12 cellular contexts compared by ENCODE assay signal in the genomic region with DNA sequence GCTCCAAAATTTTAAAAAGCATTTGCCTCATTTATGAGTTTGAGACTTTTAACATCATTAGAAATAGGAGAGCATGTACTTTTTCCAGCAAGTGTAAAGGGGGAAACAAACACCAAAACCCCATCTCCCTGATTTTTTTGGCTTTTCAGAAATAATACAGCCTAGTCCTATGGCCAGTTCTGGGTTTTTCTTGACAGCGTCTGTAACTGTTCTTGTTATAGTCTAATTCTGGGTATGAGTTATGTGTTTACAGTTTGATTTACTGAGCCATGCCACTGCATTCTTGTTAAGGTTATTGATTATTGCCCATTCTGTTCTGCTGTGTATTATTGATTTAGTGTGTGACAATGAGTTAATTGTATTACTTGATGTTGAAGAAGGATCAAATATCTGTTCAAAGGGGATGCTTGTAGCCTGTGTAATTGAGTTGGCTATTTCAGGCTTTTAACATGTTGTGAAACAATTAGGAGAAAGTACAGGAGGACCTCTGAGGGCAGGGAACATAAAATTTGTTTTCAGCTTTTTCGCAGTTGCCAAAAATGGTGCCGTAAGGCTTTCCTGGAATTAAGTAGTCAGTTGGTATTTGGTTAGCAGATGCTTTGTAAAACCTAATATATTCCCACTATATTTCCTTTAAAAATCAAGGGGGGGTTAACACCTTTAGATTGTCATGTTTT. TPM values are rescaled to one million over a fixed set of nuclear protein-coding genes. Genes with fewer than 3 reads are reported as not detected.
DNase-seq lines count a peak whose midpoint lies in the region; ATAC-seq lines count a peak whose summit lies in the region.
"Had no signal": no experiment of that assay in that cellular context is flagged by ENCODE, and none has a peak within 500 bp of the region (broad histone marks: within the 10 kb centered on the region; RNA-seq: fewer than 3 reads in every experiment).

No MANE protein-coding gene starts in this region.

- peak overlapping the region in 1 of 5 donors; percentile 46 for H3K9ac ChIP-seq in subcutaneous abdominal adipose tissue (ENCODE audit: low read length in 5 of 5)

- H3K9me3 Mint-ChIP-seq in T-helper 1 cell treated with Interleukin-12 subunit alpha and Interleukin-12 subunit beta and Interleukin-4 antibody, amounts not matched to agents 30 μg/mL and 1 μg/mL, for 36 hours: no peaks in the 10 kb centered on the region
- H3K9me3 Mint-ChIP-seq in activated T-helper 2 cell treated with anti-CD3 and anti-CD28 coated beads, Interferon-gamma antibody, Interleukin-2, Interleukin-4, amounts not matched to agents 10 μg/mL and 5 μg/mL and 100 μg/mL, durations not matched to agents 14 hours and 24 hours and 36 hours: no peaks in the 10 kb centered on the region
- no peaks in the 10 kb centered on the region for H3K9me3 Mint-ChIP-seq in immature natural killer cell

- H3K4me1 Mint-ChIP-seq in T-helper 1 cell treated with Interleukin-12 subunit alpha and Interleukin-12 subunit beta and Interleukin-4 antibody, amounts not matched to agents 30 μg/mL and 1 μg/mL, for 36 hours (ENCODE audit: low read depth): peaks cover 45% of the 10 kb centered on the region
- H3K4me1 Mint-ChIP-seq in activated T-helper 2 cell treated with anti-CD3 and anti-CD28 coated beads, Interferon-gamma antibody, Interleukin-2, Interleukin-4, amounts not matched to agents 10 μg/mL and 5 μg/mL and 100 μg/mL, durations not matched to agents 14 hours and 24 hours and 36 hours (ENCODE audit: low read depth): peaks cover 45% of the 10 kb centered on the region
- peaks cover 71 to 87% of the 10 kb centered on the region in 2 donors for H3K4me1 Mint-ChIP-seq in immature natural killer cell

- ATAC-seq in GM18858 (IDR thresholded peaks at IDR 0.05; ENCODE audit: unreplicated experiment): no peak

- H3K9me3 ChIP-seq in subcutaneous abdominal adipose tissue (ENCODE audit: control insufficient read depth in 5 of 5, low read length in 5 of 5): no peaks in the 10 kb centered on the region
- H3K9me3 ChIP-seq: A549 had no signal

- peaks cover 0 to 30% (median 29%) of the 10 kb centered on the region in 5 donors for H3K4me1 ChIP-seq in subcutaneous abdominal adipose tissue (ENCODE audit: control insufficient read depth in 5 of 5, insufficient read depth in 5 of 5, low read length in 5 of 5)

- DNase-seq in T-helper 1 cell (no peak), immature natural killer cell (no peak), SHP77 treated with DMSO at 0.1 percent for 48 hours (lab: John Stamatoyannopoulos, UW) (no peak)
- no peak for DNase-seq in activated T-helper 2 cell treated with anti-CD3 and anti-CD28 coated beads, Interferon-gamma antibody, Interleukin-2, Interleukin-4, amounts not matched to agents 10 μg/mL and 5 μg/mL and 100 μg/mL, durations not matched to agents 14 hours and 24 hours and 36 hours (ENCODE audit: low spot score)
- no peak for DNase-seq in stimulated activated CD4-positive, alpha-beta T cell treated with anti-CD3 and anti-CD28 coated beads, Interleukin-2, amount 100 ng/mL, for 24 hours
- DNase-seq: KBM-7; NCI-H510A; stimulated activated CD4-positive, alpha-beta T cell treated with anti-CD3 and anti-CD28 coated beads, Interleukin-12 subunit alpha, Interleukin-12 subunit beta, amount 100 ng/mL, for 4 hours had no signal

- H3K36me3 ChIP-seq in subcutaneous abdominal adipose tissue (ENCODE audit: control insufficient read depth in 5 of 5, insufficient read depth in 5 of 5, low read length in 5 of 5): no peaks in the 10 kb centered on the region

- H3K27ac Mint-ChIP-seq in T-helper 1 cell treated with Interleukin-12 subunit alpha and Interleukin-12 subunit beta and Interleukin-4 antibody, amounts not matched to agents 30 μg/mL and 1 μg/mL, for 36 hours: peak overlapping the region; percentile 4
- H3K27ac Mint-ChIP-seq in activated T-helper 2 cell treated with anti-CD3 and anti-CD28 coated beads, Interferon-gamma antibody, Interleukin-2, Interleukin-4, amounts not matched to agents 10 μg/mL and 5 μg/mL and 100 μg/mL, durations not matched to agents 14 hours and 24 hours and 36 hours: peak overlapping the region; percentile 19
- H3K27ac Mint-ChIP-seq in immature natural killer cell: peak overlapping the region; percentile 9 to 81 (median 72)

- H3K4me3 Mint-ChIP-seq in T-helper 1 cell treated with Interleukin-12 subunit alpha and Interleukin-12 subunit beta and Interleukin-4 antibody, amounts not matched to agents 30 μg/mL and 1 μg/mL, for 36 hours: no peak overlapping the region
- H3K4me3 Mint-ChIP-seq in activated T-helper 2 cell treated with anti-CD3 and anti-CD28 coated beads, Interferon-gamma antibody, Interleukin-2, Interleukin-4, amounts not matched to agents 10 μg/mL and 5 μg/mL and 100 μg/mL, durations not matched to agents 14 hours and 24 hours and 36 hours (ENCODE audit: low read depth): no peak overlapping the region
- H3K4me3 Mint-ChIP-seq in immature natural killer cell: peak overlapping the region; percentile 10 to 41 (median 23)

- H3K27me3 Mint-ChIP-seq in T-helper 1 cell treated with Interleukin-12 subunit alpha and Interleukin-12 subunit beta and Interleukin-4 antibody, amounts not matched to agents 30 μg/mL and 1 μg/mL, for 36 hours (ENCODE audit: low read depth): no peaks in the 10 kb centered on the region
- no peaks in the 10 kb centered on the region for H3K27me3 Mint-ChIP-seq in activated T-helper 2 cell treated with anti-CD3 and anti-CD28 coated beads, Interferon-gamma antibody, Interleukin-2, Interleukin-4, amounts not matched to agents 10 μg/mL and 5 μg/mL and 100 μg/mL, durations not matched to agents 14 hours and 24 hours and 36 hours (ENCODE audit: low read depth)
- H3K27me3 Mint-ChIP-seq in immature natural killer cell (ENCODE audit: low read depth in 3 of 3): peaks cover 3 to 5% (median 5%) of the 10 kb centered on the region in 3 donors

- H3K27me3 ChIP-seq in subcutaneous abdominal adipose tissue (ENCODE audit: control insufficient read depth in 5 of 5, insufficient read depth in 4 of 5, low read length in 5 of 5): no peaks in the 10 kb centered on the region

- peaks cover 16% of the 10 kb centered on the region for H3K36me3 Mint-ChIP-seq in T-helper 1 cell treated with Interleukin-12 subunit alpha and Interleukin-12 subunit beta and Interleukin-4 antibody, amounts not matched to agents 30 μg/mL and 1 μg/mL, for 36 hours (ENCODE audit: low read depth)
- peaks cover 48% of the 10 kb centered on the region for H3K36me3 Mint-ChIP-seq in activated T-helper 2 cell treated with anti-CD3 and anti-CD28 coated beads, Interferon-gamma antibody, Interleukin-2, Interleukin-4, amounts not matched to agents 10 μg/mL and 5 μg/mL and 100 μg/mL, durations not matched to agents 14 hours and 24 hours and 36 hours (ENCODE audit: low read depth)
- H3K36me3 Mint-ChIP-seq in immature natural killer cell: peaks cover 0 to 7% (median 0%) of the 10 kb centered on the region in 3 donors

- H3K4me3 ChIP-seq in subcutaneous abdominal adipose tissue (ENCODE audit: low read depth in 1 of 5, low read length in 5 of 5): no peak overlapping the region
- H3K4me3 ChIP-seq: A549 had no signal

- intact Hi-C loops in activated T-helper 2 cell treated with anti-CD3 and anti-CD28 coated beads, Interferon-gamma antibody, Interleukin-2, Interleukin-4, amounts not matched to agents 10 μg/mL and 5 μg/mL and 100 μg/mL, durations not matched to agents 14 hours and 24 hours and 36 hours (cut with micrococcal nuclease): no loop called here

- H3K27ac ChIP-seq in subcutaneous abdominal adipose tissue (ENCODE audit: low read depth, low read length): peak overlapping the region; percentile 59

RNA-seq across cellular contexts. Expression of a gene that starts 46.1 kb away (rescaled TPM):
- total RNA-seq in activated T-helper 2 cell treated with anti-CD3 and anti-CD28 coated beads, Interferon-gamma antibody, Interleukin-2, Interleukin-4, amounts not matched to agents 10 μg/mL and 5 μg/mL and 100 μg/mL, durations not matched to agents 14 hours and 24 hours and 36 hours: 230 and 244 TPM in 2 replicates
- 100 to 1,000 TPM; 270 to 399 (median 286) TPM for polyA plus RNA-seq in immature natural killer cell

Comparison
In these comparisons a context has a peak if more than half of its experiments do, and no peak if none do; other contexts are left out.
1. H3K27ac Mint-ChIP-seq: peak in every context shown above with its lines; median percentile 72 in immature natural killer cell; 19 in activated T-helper 2 cell treated with anti-CD3 and anti-CD28 coated beads, Interferon-gamma antibody, Interleukin-2, Interleukin-4, amounts not matched to agents 10 μg/mL and 5 μg/mL and 100 μg/mL, durations not matched to agents 14 hours and 24 hours and 36 hours; 4 in T-helper 1 cell treated with Interleukin-12 subunit alpha and Interleukin-12 subunit beta and Interleukin-4 antibody, amounts not matched to agents 30 μg/mL and 1 μg/mL, for 36 hours.
2. H3K4me3 Mint-ChIP-seq: peak in immature natural killer cell (5 of 5); none in T-helper 1 cell treated with Interleukin-12 subunit alpha and Interleukin-12 subunit beta and Interleukin-4 antibody, amounts not matched to agents 30 μg/mL and 1 μg/mL, for 36 hours (single experiment) and activated T-helper 2 cell treated with anti-CD3 and anti-CD28 coated beads, Interferon-gamma antibody, Interleukin-2, Interleukin-4, amounts not matched to agents 10 μg/mL and 5 μg/mL and 100 μg/mL, durations not matched to agents 14 hours and 24 hours and 36 hours (single experiment).